Comparison of ENCODE assay signal across 33 cellular contexts in genomic region chr2:48865704-48866103, GRCh38.
"Had no signal": no experiment of that assay in that cellular context is flagged by ENCODE, and none has a peak within 500 bp of the region (broad histone marks: within the 10 kb centered on the region; RNA-seq: fewer than 3 reads in every experiment).

No MANE protein-coding gene starts in this region.

- H3K4me1 ChIP-seq: adrenal gland, body of pancreas, breast epithelium had no signal

- H3K27me3 ChIP-seq: adrenal gland, body of pancreas, brain microvascular endothelial cell, breast epithelium had no signal

- H3K4me3 ChIP-seq: adrenal gland, body of pancreas, breast epithelium had no signal

- ATAC-seq: activated CD8-positive, alpha-beta T cell treated with anti-CD3 and anti-CD28 coated beads for 36 hours; activated naive CD4-positive, alpha-beta T cell treated with anti-CD3 and anti-CD28 coated beads, Interleukin-2, amount 50 U/mL, for 72 hours; activated T-cell treated with anti-CD3 and anti-CD28 coated beads, Interleukin-2, amount 50 U/mL, for 4 hours; activated T-cell treated with anti-CD3 and anti-CD28 coated beads, Interleukin-2, amount 50 U/mL, for 72 hours; activated T-helper 17 cell treated with anti-CD3 and anti-CD28 coated beads, Interleukin-2, amount 50 U/mL, for 72 hours; body of pancreas had no signal

- H3K9me3 ChIP-seq: adrenal gland, body of pancreas, breast epithelium had no signal

- DNase-seq: activated B cell treated with CpG ODN at 0.5 μM for 24 hours; activated CD4-positive, alpha-beta memory T cell treated with anti-CD3 and anti-CD28 coated beads for 36 hours; activated CD4-positive, alpha-beta T cell treated with anti-CD3 and anti-CD28 coated beads for 4 hours; activated CD4-positive, alpha-beta T cell treated with anti-CD3 and anti-CD28 coated beads, Interleukin-2, amount 10 ng/mL, durations not matched to agents 24 days and 14 days; activated CD4-positive, alpha-beta T cell treated with anti-CD3 and anti-CD28 coated beads, Interleukin-2, amount 50 U/mL, for 1 hour; activated CD4-positive, alpha-beta T cell treated with anti-CD3 and anti-CD28 coated beads, Interleukin-2, amount 50 U/mL, for 4 hours; activated CD4-positive, CD25-positive, alpha-beta regulatory T cell treated with anti-CD3 and anti-CD28 coated beads, Interleukin-2, amount 50 U/mL, for 72 hours; activated CD8-positive, alpha-beta memory T cell treated with anti-CD3 and anti-CD28 coated beads, Interleukin-2, amount 50 U/mL, for 4 hours; activated CD8-positive, alpha-beta T cell treated with anti-CD3 and anti-CD28 coated beads for 36 hours; activated effector memory CD4-positive, alpha-beta T cell treated with anti-CD3 and anti-CD28 coated beads, Interleukin-2, amount 50 U/mL, for 16 hours; activated gamma-delta T cell treated with Interleukin-2 at 50 U/mL for 16 hours; activated naive CD4-positive, alpha-beta T cell; activated naive CD4-positive, alpha-beta T cell treated with anti-CD3 and anti-CD28 coated beads for 36 hours; activated naive CD4-positive, alpha-beta T cell treated with anti-CD3 and anti-CD28 coated beads, Interleukin-2, amount 50 U/mL, for 16 hours; activated naive CD8-positive, alpha-beta T cell treated with anti-CD3 and anti-CD28 coated beads for 36 hours; activated T-cell treated with anti-CD3 and anti-CD28 coated beads for 4 hours; activated T-cell treated with anti-CD3 and anti-CD28 coated beads, Interleukin-2, amount 50 U/mL, for 1 hour; activated T-cell treated with anti-CD3 and anti-CD28 coated beads, Interleukin-2, amount 50 U/mL, for 4 hours; activated T-cell treated with anti-CD3 and anti-CD28 coated beads, Interleukin-2, amount 50 U/mL, for 72 hours; adrenal gland; amniotic stem cell; aorta; body of pancreas; brain microvascular endothelial cell; caudate nucleus; cerebellar nuclear complex; T-helper 1 cell; T-helper 2 cell; T-helper 9 cell had no signal

- H3K27ac ChIP-seq: adrenal gland, body of pancreas, brain microvascular endothelial cell, breast epithelium, VCaP had no signal

- H3K36me3 ChIP-seq: adrenal gland, brain microvascular endothelial cell, breast epithelium had no signal
